1 cellular context compared by ENCODE assay signal in the genomic region with DNA sequence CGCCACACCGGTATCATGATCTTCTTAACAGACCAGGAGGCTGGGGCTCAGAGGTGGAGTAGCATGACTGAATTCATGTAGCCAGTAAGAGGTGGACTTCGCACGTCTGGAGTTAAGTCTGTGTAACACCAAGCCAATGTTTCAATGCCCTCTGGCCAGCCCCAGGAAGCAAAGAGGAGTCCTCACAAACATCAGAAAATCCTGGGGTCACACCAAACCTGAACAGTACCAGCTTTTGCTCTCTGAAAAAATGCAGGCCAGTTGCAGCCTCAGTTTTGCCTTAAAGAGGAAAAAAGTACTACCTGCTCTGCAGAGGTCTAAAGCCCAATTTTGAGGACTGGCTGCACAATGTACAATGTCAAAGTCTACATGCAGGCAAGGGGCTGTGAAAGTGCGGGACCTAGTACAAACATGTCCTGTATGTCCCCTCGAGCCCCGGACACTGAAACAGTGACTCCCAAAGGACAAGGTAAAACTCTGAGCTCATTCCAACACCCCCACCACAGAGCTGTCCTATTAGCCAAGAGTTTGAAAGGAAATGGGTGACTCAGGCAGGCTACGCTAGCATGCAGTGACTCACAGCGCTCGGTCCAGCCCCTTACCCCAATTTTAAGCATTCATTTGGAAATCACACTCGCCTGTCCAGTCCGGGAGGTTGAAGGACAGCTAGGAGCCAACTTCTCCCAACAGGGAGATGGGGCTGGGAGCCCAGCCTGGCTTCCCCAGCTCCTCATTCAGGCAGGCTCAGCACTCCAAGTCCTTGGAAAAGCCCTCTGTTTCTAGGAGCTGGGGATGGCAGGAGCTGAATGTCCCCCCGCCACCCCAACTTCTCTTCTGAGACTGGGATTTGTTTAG.
A peak's percentile ranks its signal among the peaks of the same experiment; 100 is the strongest.
TF ChIP-seq lines count a peak whose summit lies in the region.

No MANE protein-coding gene starts in this region.

TF ChIP-seq in HepG2, 621 proteins besides CTCF, POLR2A, EP300 and RAD21 (continued from another document and continues in another):
- no peak; the same call in 1 of the 2 replicates for TF ChIP-seq ZFP91 (CRISPR knock-in tag; IDR thresholded peaks at IDR 0.05; ENCODE audit: borderline replicate concordance)
- TF ChIP-seq TFAP4 (IDR thresholded peaks at IDR 0.05; ENCODE audit: borderline replicate concordance, low read depth): 0 out of 2 replicates have a peak, but pooled peaks have one; percentile 17
- 0 out of 2 replicates have a peak, but pooled peaks have one; percentile 43 for TF ChIP-seq ZNF292 (CRISPR knock-in tag; IDR thresholded peaks at IDR 0.05; ENCODE audit: borderline replicate concordance, low read depth)
- TF ChIP-seq, protein P1, sequence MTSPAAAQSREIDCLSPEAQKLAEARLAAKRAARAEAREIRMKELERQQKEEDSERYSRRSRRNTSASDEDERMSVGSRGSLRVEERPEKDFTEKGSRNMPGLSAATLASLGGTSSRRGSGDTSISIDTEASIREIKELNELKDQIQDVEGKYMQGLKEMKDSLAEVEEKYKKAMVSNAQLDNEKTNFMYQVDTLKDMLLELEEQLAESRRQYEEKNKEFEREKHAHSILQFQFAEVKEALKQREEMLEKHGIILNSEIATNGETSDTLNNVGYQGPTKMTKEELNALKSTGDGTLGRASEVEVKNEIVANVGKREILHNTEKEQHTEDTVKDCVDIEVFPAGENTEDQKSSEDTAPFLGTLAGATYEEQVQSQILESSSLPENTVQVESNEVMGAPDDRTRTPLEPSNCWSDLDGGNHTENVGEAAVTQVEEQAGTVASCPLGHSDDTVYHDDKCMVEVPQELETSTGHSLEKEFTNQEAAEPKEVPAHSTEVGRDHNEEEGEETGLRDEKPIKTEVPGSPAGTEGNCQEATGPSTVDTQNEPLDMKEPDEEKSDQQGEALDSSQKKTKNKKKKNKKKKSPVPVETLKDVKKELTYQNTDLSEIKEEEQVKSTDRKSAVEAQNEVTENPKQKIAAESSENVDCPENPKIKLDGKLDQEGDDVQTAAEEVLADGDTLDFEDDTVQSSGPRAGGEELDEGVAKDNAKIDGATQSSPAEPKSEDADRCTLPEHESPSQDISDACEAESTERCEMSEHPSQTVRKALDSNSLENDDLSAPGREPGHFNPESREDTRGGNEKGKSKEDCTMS (CRISPR knock-in tag; conservative IDR thresholded peaks at IDR 0.05): no peak
- TF ChIP-seq POLR2AphosphoS2 (IDR thresholded peaks at IDR 0.05; ENCODE audit: low read depth, low read length): peak; percentile 36
- TF ChIP-seq ARID2 (CRISPR knock-in tag; IDR thresholded peaks at IDR 0.05; ENCODE audit: borderline replicate concordance): 0 out of 2 replicates have a peak, but pooled peaks have one; percentile 79
- TF ChIP-seq NFKB2 (CRISPR knock-in tag; IDR thresholded peaks at IDR 0.05; ENCODE audit: borderline replicate concordance): no peak
- TF ChIP-seq ZBTB43 (CRISPR knock-in tag; conservative IDR thresholded peaks at IDR 0.05): no peak
- no peak for TF ChIP-seq TEF (CRISPR knock-in tag; IDR thresholded peaks at IDR 0.05)
- peak; percentile 71; the same call in 1 of the 2 replicates for TF ChIP-seq TOPORS (CRISPR knock-in tag; IDR thresholded peaks at IDR 0.05)
- peak; percentile 51 for TF ChIP-seq POLR2AphosphoS5 (IDR thresholded peaks at IDR 0.05; ENCODE audit: low read depth, low read length)
- TF ChIP-seq, protein P2, sequence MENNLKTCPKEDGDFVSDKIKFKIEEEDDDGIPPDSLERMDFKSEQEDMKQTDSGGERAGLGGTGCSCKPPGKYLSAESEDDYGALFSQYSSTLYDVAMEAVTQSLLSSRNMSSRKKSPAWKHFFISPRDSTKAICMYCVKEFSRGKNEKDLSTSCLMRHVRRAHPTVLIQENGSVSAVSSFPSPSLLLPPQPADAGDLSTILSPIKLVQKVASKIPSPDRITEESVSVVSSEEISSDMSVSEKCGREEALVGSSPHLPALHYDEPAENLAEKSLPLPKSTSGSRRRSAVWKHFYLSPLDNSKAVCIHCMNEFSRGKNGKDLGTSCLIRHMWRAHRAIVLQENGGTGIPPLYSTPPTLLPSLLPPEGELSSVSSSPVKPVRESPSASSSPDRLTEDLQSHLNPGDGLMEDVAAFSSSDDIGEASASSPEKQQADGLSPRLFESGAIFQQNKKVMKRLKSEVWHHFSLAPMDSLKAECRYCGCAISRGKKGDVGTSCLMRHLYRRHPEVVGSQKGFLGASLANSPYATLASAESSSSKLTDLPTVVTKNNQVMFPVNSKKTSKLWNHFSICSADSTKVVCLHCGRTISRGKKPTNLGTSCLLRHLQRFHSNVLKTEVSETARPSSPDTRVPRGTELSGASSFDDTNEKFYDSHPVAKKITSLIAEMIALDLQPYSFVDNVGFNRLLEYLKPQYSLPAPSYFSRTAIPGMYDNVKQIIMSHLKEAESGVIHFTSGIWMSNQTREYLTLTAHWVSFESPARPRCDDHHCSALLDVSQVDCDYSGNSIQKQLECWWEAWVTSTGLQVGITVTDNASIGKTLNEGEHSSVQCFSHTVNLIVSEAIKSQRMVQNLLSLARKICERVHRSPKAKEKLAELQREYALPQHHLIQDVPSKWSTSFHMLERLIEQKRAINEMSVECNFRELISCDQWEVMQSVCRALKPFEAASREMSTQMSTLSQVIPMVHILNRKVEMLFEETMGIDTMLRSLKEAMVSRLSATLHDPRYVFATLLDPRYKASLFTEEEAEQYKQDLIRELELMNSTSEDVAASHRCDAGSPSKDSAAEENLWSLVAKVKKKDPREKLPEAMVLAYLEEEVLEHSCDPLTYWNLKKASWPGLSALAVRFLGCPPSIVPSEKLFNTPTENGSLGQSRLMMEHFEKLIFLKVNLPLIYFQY (CRISPR knock-in tag; IDR thresholded peaks at IDR 0.05; ENCODE audit: borderline replicate concordance): peak; percentile 61; the same call in 1 of the 2 replicates
- TF ChIP-seq, protein P3, sequence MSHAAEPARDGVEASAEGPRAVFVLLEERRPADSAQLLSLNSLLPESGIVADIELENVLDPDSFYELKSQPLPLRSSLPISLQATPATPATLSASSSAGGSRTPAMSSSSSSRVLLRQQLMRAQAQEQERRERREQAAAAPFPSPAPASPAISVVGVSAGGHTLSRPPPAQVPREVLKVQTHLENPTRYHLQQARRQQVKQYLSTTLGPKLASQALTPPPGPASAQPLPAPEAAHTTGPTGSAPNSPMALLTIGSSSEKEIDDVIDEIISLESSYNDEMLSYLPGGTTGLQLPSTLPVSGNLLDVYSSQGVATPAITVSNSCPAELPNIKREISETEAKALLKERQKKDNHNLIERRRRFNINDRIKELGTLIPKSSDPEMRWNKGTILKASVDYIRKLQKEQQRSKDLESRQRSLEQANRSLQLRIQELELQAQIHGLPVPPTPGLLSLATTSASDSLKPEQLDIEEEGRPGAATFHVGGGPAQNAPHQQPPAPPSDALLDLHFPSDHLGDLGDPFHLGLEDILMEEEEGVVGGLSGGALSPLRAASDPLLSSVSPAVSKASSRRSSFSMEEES (CRISPR knock-in tag; IDR thresholded peaks at IDR 0.05): no peak; the same call in 1 of the 2 replicates
- TF ChIP-seq ZNF619 (CRISPR knock-in tag; IDR thresholded peaks at IDR 0.05): no peak
- peak; percentile 59; the same call in 1 of the 2 replicates for TF ChIP-seq FOXK1 (CRISPR knock-in tag; IDR thresholded peaks at IDR 0.05; ENCODE audit: borderline replicate concordance, low read depth)
- TF ChIP-seq CEBPB (IDR thresholded peaks at IDR 0.05; ENCODE audit: borderline replicate concordance, low read depth, low read length): peak; percentile 74
- peak; percentile 47; the same call in 1 of the 2 replicates for TF ChIP-seq FLYWCH1 (CRISPR knock-in tag; IDR thresholded peaks at IDR 0.05)
- TF ChIP-seq XRCC5 (optimal IDR thresholded peaks at IDR 0.05; ENCODE audit: low read length): peak; percentile 41
- TF ChIP-seq ZNF850 (CRISPR knock-in tag; conservative IDR thresholded peaks at IDR 0.05): peak; percentile 82; the same call in 1 of the 2 replicates
- TF ChIP-seq IRX3 (CRISPR knock-in tag; IDR thresholded peaks at IDR 0.05; ENCODE audit: borderline replicate concordance, low read depth): no peak
- peak; percentile 98 for TF ChIP-seq FOSL2 (CRISPR knock-in tag; IDR thresholded peaks at IDR 0.05)
- no peak for TF ChIP-seq NR2F2 (IDR thresholded peaks at IDR 0.05; ENCODE audit: borderline replicate concordance, low read depth)
- peak; percentile 69 for TF ChIP-seq ZNF574 (CRISPR knock-in tag; IDR thresholded peaks at IDR 0.05)
- TF ChIP-seq, protein P4, sequence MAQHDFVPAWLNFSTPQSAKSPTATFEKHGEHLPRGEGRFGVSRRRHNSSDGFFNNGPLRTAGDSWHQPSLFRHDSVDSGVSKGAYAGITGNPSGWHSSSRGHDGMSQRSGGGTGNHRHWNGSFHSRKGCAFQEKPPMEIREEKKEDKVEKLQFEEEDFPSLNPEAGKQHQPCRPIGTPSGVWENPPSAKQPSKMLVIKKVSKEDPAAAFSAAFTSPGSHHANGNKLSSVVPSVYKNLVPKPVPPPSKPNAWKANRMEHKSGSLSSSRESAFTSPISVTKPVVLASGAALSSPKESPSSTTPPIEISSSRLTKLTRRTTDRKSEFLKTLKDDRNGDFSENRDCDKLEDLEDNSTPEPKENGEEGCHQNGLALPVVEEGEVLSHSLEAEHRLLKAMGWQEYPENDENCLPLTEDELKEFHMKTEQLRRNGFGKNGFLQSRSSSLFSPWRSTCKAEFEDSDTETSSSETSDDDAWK (CRISPR knock-in tag; IDR thresholded peaks at IDR 0.05): no peak
- TF ChIP-seq AKAP8 (CRISPR knock-in tag; IDR thresholded peaks at IDR 0.05): no peak
- TF ChIP-seq ZNF549 (CRISPR knock-in tag; IDR thresholded peaks at IDR 0.05): 0 out of 2 replicates have a peak, but pooled peaks have one; percentile 19
- no peak for TF ChIP-seq HMGA1 (CRISPR knock-in tag; conservative IDR thresholded peaks at IDR 0.05)
- TF ChIP-seq SNAI1 (CRISPR knock-in tag; IDR thresholded peaks at IDR 0.05; ENCODE audit: borderline replicate concordance): 0 out of 2 replicates have a peak, but pooled peaks have one; percentile 18
